In the genomic region with DNA sequence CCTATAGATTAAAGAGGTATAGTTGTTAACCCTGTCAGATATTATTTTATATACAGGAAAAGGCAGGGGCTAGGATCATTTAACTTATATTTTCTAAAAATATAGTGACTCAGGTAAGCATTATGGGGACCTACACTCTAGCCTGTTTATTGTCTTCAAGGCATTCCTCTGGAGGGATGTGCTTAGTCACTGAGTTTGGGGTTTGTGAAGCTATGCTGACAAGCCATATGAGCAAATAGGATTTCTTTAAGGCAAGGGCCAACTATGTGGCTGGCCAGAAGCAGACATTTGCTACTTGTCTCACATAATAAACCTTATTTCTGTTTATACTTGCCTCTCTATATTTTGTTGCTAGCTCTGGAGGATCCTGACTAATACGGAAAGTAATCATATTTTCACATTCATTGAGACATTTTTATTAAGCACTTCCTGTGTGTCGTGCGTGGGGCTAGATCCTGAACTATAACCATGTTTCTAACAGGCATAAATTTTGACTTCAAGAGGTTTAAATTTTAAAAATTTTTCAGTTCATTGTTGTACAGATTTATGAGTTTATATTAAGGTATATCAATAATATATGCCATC, we compare ENCODE assay signal across 18 cellular contexts.
A peak's percentile ranks its signal among the peaks of the same experiment; 100 is the strongest.
DNase-seq lines count a peak whose midpoint lies in the region; ATAC-seq and TF ChIP-seq lines count a peak whose summit lies in the region.
"Had no signal": no experiment of that assay in that cellular context is flagged by ENCODE, and none has a peak within 500 bp of the region (broad histone marks: within the 10 kb centered on the region; RNA-seq: fewer than 3 reads in every experiment).

No MANE protein-coding gene starts in this region.

- CTCF ChIA-PET in WTC11 (lab: Charles Lee), result interaction anchor here (0.7 kb wide), 1 partner anchor 51 kb away, joined by 3 read pairs; no protein-coding TSS in a partner anchor

- H3K4me3 Mint-ChIP-seq in WTC11 (no peak overlapping the region), natural killer cell (no peak overlapping the region)
- H3K4me3 Mint-ChIP-seq: CD4-positive, alpha-beta T cell; T-cell had no signal

- no peaks in the 10 kb centered on the region; the same call in 1 of the 2 replicates for H3K27me3 Mint-ChIP-seq in WTC11 (ENCODE audit: low read depth)
- no peaks in the 10 kb centered on the region for H3K27me3 Mint-ChIP-seq in natural killer cell (ENCODE audit: low read depth in 2 of 2)
- H3K27me3 Mint-ChIP-seq: CD4-positive, alpha-beta T cell had no signal

- H3K4me1 Mint-ChIP-seq in WTC11 (peaks cover 11% of the 10 kb centered on the region), natural killer cell (no peaks in the 10 kb centered on the region)
- H3K4me1 Mint-ChIP-seq: T-cell had no signal

- peak; percentile 6 for DNase-seq in EL
- DNase-seq in WTC11 (ENCODE audit: low spot score), result no peak
- DNase-seq in islet precursor cell, result peak; percentile 56
- no peak for DNase-seq in natural killer cell
- DNase-seq in pons (ENCODE audit: low spot score), result no peak
- DNase-seq: Calu3; CD4-positive, alpha-beta T cell; GDM1; HCEC 1CT; KBM-7; NCI-H1092; NCI-H1694; NCI-H446 treated with DMSO at 0.1 percent for 48 hours; RPMI8226; T-cell had no signal

- H3K27ac Mint-ChIP-seq in WTC11 (no peak overlapping the region), natural killer cell (no peak overlapping the region)
- H3K27ac Mint-ChIP-seq: CD4-positive, alpha-beta T cell; T-cell had no signal

- TF ChIP-seq CTCF in WTC11 (IDR thresholded peaks at IDR 0.05) (no peak), natural killer cell (IDR thresholded peaks at IDR 0.05) (no peak)

- POLR2A ChIA-PET in WTC11 (lab: Charles Lee), result no interaction called here

- peaks cover 12% of the 10 kb centered on the region for H3K36me3 Mint-ChIP-seq in WTC11
- H3K36me3 Mint-ChIP-seq in natural killer cell, result no peaks in the 10 kb centered on the region
- H3K36me3 Mint-ChIP-seq: T-cell had no signal

- intact Hi-C loops in natural killer cell (cut with micrococcal nuclease), result no loop called here

- peaks cover 35% of the 10 kb centered on the region for H3K9me3 Mint-ChIP-seq in WTC11
- H3K9me3 Mint-ChIP-seq in natural killer cell, result peaks cover 0 to 13% of the 10 kb centered on the region in 2 donors

- ATAC-seq in HG03432 (IDR thresholded peaks at IDR 0.05; ENCODE audit: unreplicated experiment), result peak; percentile 73
- ATAC-seq in WTC11, result peak; percentile 67
- no peak for ATAC-seq in natural killer cell
- no peak for ATAC-seq in HG02970 (IDR thresholded peaks at IDR 0.05; ENCODE audit: low FRiP score, unreplicated experiment)
- no peak for ATAC-seq in GM21526 (IDR thresholded peaks at IDR 0.05; ENCODE audit: low FRiP score, unreplicated experiment)
- ATAC-seq: T-cell had no signal

TF ChIP-seq in WTC11, 78 proteins besides CTCF, POLR2A, EP300 and RAD21:
- TF ChIP-seq TEAD4 (CRISPR knock-in tag; IDR thresholded peaks at IDR 0.05) (no peak), NR1H2 (CRISPR knock-in tag; IDR thresholded peaks at IDR 0.05) (no peak), ZNF219 (CRISPR knock-in tag; IDR thresholded peaks at IDR 0.05; ENCODE audit: borderline replicate concordance) (no peak), JUN (CRISPR knock-in tag; IDR thresholded peaks at IDR 0.05) (no peak), KAT7 (CRISPR knock-in tag; IDR thresholded peaks at IDR 0.05; ENCODE audit: borderline replicate concordance) (no peak), GABPB1 (CRISPR knock-in tag; IDR thresholded peaks at IDR 0.05) (no peak), RELA (CRISPR knock-in tag; IDR thresholded peaks at IDR 0.05; ENCODE audit: borderline replicate concordance) (no peak), SMAD4 (CRISPR knock-in tag; IDR thresholded peaks at IDR 0.05) (no peak), ZNF396 (CRISPR knock-in tag; IDR thresholded peaks at IDR 0.05; ENCODE audit: borderline replicate concordance) (no peak), JAZF1 (CRISPR knock-in tag; IDR thresholded peaks at IDR 0.05) (no peak), ZNF671 (CRISPR knock-in tag; IDR thresholded peaks at IDR 0.05) (no peak), NFYB (CRISPR knock-in tag; conservative IDR thresholded peaks at IDR 0.05; ENCODE audit: low read depth) (no peak), ATF6 (CRISPR knock-in tag; IDR thresholded peaks at IDR 0.05) (no peak), HMGA2 (CRISPR knock-in tag; IDR thresholded peaks at IDR 0.05) (no peak), ZNF232 (CRISPR knock-in tag; IDR thresholded peaks at IDR 0.05) (no peak), CREB1 (CRISPR knock-in tag; IDR thresholded peaks at IDR 0.05) (no peak)
- TF ChIP-seq, protein P1, sequence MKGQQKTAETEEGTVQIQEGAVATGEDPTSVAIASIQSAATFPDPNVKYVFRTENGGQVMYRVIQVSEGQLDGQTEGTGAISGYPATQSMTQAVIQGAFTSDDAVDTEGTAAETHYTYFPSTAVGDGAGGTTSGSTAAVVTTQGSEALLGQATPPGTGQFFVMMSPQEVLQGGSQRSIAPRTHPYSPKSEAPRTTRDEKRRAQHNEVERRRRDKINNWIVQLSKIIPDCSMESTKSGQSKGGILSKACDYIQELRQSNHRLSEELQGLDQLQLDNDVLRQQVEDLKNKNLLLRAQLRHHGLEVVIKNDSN (CRISPR knock-in tag; IDR thresholded peaks at IDR 0.05), result no peak
- TF ChIP-seq, protein P2, sequence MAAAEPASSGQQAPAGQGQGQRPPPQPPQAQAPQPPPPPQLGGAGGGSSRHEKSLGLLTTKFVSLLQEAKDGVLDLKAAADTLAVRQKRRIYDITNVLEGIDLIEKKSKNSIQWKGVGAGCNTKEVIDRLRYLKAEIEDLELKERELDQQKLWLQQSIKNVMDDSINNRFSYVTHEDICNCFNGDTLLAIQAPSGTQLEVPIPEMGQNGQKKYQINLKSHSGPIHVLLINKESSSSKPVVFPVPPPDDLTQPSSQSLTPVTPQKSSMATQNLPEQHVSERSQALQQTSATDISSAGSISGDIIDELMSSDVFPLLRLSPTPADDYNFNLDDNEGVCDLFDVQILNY (CRISPR knock-in tag; IDR thresholded peaks at IDR 0.05), result no peak
- TF ChIP-seq, protein P3, sequence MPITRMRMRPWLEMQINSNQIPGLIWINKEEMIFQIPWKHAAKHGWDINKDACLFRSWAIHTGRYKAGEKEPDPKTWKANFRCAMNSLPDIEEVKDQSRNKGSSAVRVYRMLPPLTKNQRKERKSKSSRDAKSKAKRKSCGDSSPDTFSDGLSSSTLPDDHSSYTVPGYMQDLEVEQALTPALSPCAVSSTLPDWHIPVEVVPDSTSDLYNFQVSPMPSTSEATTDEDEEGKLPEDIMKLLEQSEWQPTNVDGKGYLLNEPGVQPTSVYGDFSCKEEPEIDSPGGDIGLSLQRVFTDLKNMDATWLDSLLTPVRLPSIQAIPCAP (CRISPR knock-in tag; IDR thresholded peaks at IDR 0.05), result no peak
- TF ChIP-seq, protein P4, sequence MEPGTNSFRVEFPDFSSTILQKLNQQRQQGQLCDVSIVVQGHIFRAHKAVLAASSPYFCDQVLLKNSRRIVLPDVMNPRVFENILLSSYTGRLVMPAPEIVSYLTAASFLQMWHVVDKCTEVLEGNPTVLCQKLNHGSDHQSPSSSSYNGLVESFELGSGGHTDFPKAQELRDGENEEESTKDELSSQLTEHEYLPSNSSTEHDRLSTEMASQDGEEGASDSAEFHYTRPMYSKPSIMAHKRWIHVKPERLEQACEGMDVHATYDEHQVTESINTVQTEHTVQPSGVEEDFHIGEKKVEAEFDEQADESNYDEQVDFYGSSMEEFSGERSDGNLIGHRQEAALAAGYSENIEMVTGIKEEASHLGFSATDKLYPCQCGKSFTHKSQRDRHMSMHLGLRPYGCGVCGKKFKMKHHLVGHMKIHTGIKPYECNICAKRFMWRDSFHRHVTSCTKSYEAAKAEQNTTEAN (CRISPR knock-in tag; IDR thresholded peaks at IDR 0.05), result no peak

Comparison
In these comparisons a context has a peak if more than half of its experiments do, and no peak if none do; other contexts are left out.
1. DNase-seq: peak in EL (single experiment) and islet precursor cell (single experiment); none in WTC11 (single experiment), natural killer cell (single experiment) and pons (single experiment).
2. ATAC-seq: peak in HG03432 (single experiment) and WTC11 (single experiment); none in natural killer cell (0 of 3), HG02970 (single experiment) and GM21526 (single experiment).